ENCODE assay signal across 1 cellular context in genomic region chrX:23805379-23805778, GRCh38.
TF ChIP-seq lines count a peak whose summit lies in the region.

No MANE protein-coding gene starts in this region.

TF ChIP-seq in HepG2, 621 proteins besides CTCF, POLR2A, EP300 and RAD21:
- TF ChIP-seq SRF (IDR thresholded peaks at IDR 0.05; ENCODE audit: low read depth, low read length) (no peak), POLR2G (IDR thresholded peaks at IDR 0.05; ENCODE audit: low read depth, low read length) (no peak), ZBTB7A (CRISPR knock-in tag; IDR thresholded peaks at IDR 0.05) (no peak), BCL6 (CRISPR knock-in tag; IDR thresholded peaks at IDR 0.05) (no peak), HIVEP1 (CRISPR knock-in tag; IDR thresholded peaks at IDR 0.05) (no peak), AFF4 (CRISPR knock-in tag; IDR thresholded peaks at IDR 0.05) (no peak), ZBTB38 (CRISPR knock-in tag; IDR thresholded peaks at IDR 0.05) (peak; percentile 29; the same call in 1 of the 2 replicates), CEBPG (CRISPR knock-in tag; IDR thresholded peaks at IDR 0.05) (peak; percentile 24; the same call in 1 of the 2 replicates)
TF ChIP-seq in HepG2: peak in this region for 2.
